Comparison of ENCODE assay signal across 1 cellular context in the genomic region with DNA sequence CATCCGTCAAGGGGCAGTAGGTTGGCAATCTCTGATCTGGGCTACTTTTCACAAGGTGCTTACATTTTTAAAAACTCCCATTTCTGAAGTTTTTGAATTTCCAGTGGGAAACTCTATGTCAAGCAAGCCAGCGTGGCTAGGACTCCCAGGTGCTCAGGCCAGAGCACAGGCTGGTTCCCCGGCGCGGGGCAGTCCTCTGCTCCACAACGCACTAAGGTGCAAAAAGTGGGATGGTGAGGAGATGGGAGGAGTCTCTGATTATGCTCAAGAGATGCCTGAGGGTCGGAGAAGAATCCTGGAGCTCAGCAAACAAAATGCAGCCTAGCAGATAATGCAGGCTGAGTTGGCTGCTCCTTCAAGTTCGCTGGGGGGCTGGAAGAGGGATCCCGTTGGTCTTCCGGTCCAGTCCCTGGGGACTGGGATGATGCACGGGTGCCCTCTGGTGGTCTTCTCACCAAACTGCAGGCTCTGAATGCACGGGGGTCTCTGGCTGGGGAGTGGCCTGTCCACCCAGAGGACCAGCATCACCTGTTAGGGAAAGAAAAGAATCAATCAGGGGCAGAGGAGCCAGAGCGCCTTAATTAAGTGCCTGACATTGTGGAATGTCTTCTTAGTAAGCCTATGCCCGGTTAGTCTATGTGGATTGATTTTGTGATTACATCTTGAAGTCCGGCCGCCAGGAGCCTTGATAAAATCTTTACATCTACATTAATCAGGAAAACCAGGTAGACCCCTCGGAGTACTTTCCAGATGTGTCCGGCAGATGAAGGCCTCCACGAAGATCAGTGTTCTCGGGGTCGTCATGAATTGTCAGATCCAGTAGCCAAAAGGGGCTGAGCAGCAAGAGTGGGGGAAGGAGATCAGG.
A peak's percentile ranks its signal among the peaks of the same experiment; 100 is the strongest.
TF ChIP-seq lines count a peak whose summit lies in the region.

No MANE protein-coding gene starts in this region.

TF ChIP-seq in HEK293, 187 proteins besides CTCF, POLR2A, EP300 and RAD21 (continued from another document):
- TF ChIP-seq, protein P1, sequence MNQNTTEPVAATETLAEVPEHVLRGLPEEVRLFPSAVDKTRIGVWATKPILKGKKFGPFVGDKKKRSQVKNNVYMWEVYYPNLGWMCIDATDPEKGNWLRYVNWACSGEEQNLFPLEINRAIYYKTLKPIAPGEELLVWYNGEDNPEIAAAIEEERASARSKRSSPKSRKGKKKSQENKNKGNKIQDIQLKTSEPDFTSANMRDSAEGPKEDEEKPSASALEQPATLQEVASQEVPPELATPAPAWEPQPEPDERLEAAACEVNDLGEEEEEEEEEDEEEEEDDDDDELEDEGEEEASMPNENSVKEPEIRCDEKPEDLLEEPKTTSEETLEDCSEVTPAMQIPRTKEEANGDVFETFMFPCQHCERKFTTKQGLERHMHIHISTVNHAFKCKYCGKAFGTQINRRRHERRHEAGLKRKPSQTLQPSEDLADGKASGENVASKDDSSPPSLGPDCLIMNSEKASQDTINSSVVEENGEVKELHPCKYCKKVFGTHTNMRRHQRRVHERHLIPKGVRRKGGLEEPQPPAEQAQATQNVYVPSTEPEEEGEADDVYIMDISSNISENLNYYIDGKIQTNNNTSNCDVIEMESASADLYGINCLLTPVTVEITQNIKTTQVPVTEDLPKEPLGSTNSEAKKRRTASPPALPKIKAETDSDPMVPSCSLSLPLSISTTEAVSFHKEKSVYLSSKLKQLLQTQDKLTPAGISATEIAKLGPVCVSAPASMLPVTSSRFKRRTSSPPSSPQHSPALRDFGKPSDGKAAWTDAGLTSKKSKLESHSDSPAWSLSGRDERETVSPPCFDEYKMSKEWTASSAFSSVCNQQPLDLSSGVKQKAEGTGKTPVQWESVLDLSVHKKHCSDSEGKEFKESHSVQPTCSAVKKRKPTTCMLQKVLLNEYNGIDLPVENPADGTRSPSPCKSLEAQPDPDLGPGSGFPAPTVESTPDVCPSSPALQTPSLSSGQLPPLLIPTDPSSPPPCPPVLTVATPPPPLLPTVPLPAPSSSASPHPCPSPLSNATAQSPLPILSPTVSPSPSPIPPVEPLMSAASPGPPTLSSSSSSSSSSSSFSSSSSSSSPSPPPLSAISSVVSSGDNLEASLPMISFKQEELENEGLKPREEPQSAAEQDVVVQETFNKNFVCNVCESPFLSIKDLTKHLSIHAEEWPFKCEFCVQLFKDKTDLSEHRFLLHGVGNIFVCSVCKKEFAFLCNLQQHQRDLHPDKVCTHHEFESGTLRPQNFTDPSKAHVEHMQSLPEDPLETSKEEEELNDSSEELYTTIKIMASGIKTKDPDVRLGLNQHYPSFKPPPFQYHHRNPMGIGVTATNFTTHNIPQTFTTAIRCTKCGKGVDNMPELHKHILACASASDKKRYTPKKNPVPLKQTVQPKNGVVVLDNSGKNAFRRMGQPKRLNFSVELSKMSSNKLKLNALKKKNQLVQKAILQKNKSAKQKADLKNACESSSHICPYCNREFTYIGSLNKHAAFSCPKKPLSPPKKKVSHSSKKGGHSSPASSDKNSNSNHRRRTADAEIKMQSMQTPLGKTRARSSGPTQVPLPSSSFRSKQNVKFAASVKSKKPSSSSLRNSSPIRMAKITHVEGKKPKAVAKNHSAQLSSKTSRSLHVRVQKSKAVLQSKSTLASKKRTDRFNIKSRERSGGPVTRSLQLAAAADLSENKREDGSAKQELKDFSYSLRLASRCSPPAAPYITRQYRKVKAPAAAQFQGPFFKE (tag by site-specific recombination; IDR thresholded peaks at IDR 0.05; ENCODE audit: borderline replicate concordance): no peak
- TF ChIP-seq ZNF677 (tag by site-specific recombination; IDR thresholded peaks at IDR 0.05) (no peak), ZNF610 (tag by site-specific recombination; IDR thresholded peaks at IDR 0.05; ENCODE audit: borderline replicate concordance) (no peak), ZNF664 (tag by site-specific recombination; IDR thresholded peaks at IDR 0.05) (no peak), ZNF555 (tag by site-specific recombination; conservative IDR thresholded peaks at IDR 0.05) (no peak), KLF10 (tag by site-specific recombination; IDR thresholded peaks at IDR 0.05) (no peak), ZSCAN23 (tag by site-specific recombination; IDR thresholded peaks at IDR 0.05) (no peak), SCRT2 (tag by site-specific recombination; IDR thresholded peaks at IDR 0.05) (0 out of 2 replicates have a peak, but pooled peaks have one; percentile 21), FEZF1 (tag by site-specific recombination; IDR thresholded peaks at IDR 0.05) (no peak), ZBTB20 (tag by site-specific recombination; IDR thresholded peaks at IDR 0.05) (peak; percentile 37; the same call in 1 of the 2 replicates), MYNN (tag by site-specific recombination; IDR thresholded peaks at IDR 0.05; ENCODE audit: borderline replicate concordance) (no peak)
- TF ChIP-seq, protein P2, sequence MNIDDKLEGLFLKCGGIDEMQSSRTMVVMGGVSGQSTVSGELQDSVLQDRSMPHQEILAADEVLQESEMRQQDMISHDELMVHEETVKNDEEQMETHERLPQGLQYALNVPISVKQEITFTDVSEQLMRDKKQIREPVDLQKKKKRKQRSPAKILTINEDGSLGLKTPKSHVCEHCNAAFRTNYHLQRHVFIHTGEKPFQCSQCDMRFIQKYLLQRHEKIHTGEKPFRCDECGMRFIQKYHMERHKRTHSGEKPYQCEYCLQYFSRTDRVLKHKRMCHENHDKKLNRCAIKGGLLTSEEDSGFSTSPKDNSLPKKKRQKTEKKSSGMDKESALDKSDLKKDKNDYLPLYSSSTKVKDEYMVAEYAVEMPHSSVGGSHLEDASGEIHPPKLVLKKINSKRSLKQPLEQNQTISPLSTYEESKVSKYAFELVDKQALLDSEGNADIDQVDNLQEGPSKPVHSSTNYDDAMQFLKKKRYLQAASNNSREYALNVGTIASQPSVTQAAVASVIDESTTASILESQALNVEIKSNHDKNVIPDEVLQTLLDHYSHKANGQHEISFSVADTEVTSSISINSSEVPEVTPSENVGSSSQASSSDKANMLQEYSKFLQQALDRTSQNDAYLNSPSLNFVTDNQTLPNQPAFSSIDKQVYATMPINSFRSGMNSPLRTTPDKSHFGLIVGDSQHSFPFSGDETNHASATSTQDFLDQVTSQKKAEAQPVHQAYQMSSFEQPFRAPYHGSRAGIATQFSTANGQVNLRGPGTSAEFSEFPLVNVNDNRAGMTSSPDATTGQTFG (tag by site-specific recombination; IDR thresholded peaks at IDR 0.05; ENCODE audit: borderline replicate concordance): no peak
- TF ChIP-seq, protein P3, sequence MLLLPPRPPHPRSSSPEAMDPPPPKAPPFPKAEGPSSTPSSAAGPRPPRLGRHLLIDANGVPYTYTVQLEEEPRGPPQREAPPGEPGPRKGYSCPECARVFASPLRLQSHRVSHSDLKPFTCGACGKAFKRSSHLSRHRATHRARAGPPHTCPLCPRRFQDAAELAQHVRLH (tag by site-specific recombination; IDR thresholded peaks at IDR 0.05): no peak
- TF ChIP-seq, protein P4, sequence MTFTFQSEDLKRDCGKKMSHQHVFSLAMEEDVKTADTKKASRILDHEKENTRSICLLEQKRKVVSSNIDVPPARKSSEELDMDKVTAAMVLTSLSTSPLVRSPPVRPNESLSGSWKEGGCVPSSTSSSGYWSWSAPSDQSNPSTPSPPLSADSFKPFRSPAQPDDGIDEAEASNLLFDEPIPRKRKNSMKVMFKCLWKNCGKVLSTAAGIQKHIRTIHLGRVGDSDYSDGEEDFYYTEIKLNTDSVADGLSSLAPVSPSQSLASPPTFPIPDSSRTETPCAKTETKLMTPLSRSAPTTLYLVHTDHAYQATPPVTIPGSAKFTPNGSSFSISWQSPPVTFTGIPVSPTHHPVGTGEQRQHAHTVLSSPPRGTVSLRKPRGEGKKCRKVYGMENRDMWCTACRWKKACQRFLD (tag by site-specific recombination; IDR thresholded peaks at IDR 0.05): no peak
